In genomic region chr13:21579754-21580316, GRCh38 we compare ENCODE assay signal across 12 cellular contexts. TPM values are rescaled to one million over a fixed set of nuclear protein-coding genes. Genes with fewer than 3 reads are reported as not detected.
DNase-seq lines count a peak whose midpoint lies in the region; ATAC-seq and TF ChIP-seq lines count a peak whose summit lies in the region.
"Had no signal": no experiment of that assay in that cellular context is flagged by ENCODE, and none has a peak within 500 bp of the region (broad histone marks: within the 10 kb centered on the region; RNA-seq: fewer than 3 reads in every experiment).

No MANE protein-coding gene starts in this region.

- H3K9me3 Mint-ChIP-seq in activated CD4-positive, alpha-beta T cell treated with anti-CD3 and anti-CD28 coated beads, Interleukin-2, amount 10 ng/mL, durations not matched to agents 24 days and 14 days: peaks cover 3% of the 10 kb centered on the region

- H3K23ac ChIP-seq in neuronal stem cell (ENCODE audit: low read depth, low read length, poor library complexity): no peak overlapping the region

- peaks cover 15% of the 10 kb centered on the region for H3K4me1 Mint-ChIP-seq in activated CD4-positive, alpha-beta T cell treated with anti-CD3 and anti-CD28 coated beads, Interleukin-2, amount 10 ng/mL, durations not matched to agents 24 days and 14 days

- no peak overlapping the region for H2AFZ ChIP-seq in osteoblast (ENCODE audit: low read length)
- H2AFZ ChIP-seq in neuronal stem cell (ENCODE audit: low read length): no peak overlapping the region

- peaks cover 11% of the 10 kb centered on the region for H3K4me1 ChIP-seq in osteoblast (ENCODE audit: insufficient read depth, low read length)
- H3K4me1 ChIP-seq in neuronal stem cell (ENCODE audit: control insufficient read depth in 2 of 2, insufficient read depth in 1 of 2, low read depth in 1 of 2, low read length in 2 of 2): no peaks in the 10 kb centered on the region

- ATAC-seq in HG02981 (IDR thresholded peaks at IDR 0.05; ENCODE audit: unreplicated experiment): peak; percentile 65
- ATAC-seq: left lung, right cardiac atrium had no signal

- H3K27me3 Mint-ChIP-seq in activated CD4-positive, alpha-beta T cell treated with anti-CD3 and anti-CD28 coated beads, Interleukin-2, amount 10 ng/mL, durations not matched to agents 24 days and 14 days: no peaks in the 10 kb centered on the region

- no peaks in the 10 kb centered on the region for H3K79me1 ChIP-seq in neuronal stem cell (ENCODE audit: low read depth, low read length)

- no peak overlapping the region for H3K14ac ChIP-seq in neuronal stem cell (ENCODE audit: low read length)

- H3K9me3 ChIP-seq in osteoblast (ENCODE audit: low read depth, low read length): peaks cover 1% of the 10 kb centered on the region
- peaks cover 4 to 16% of the 10 kb centered on the region in 2 donors for H3K9me3 ChIP-seq in neuronal stem cell (replicated peaks in 1 of 2; ENCODE audit: control insufficient read depth in 2 of 2, insufficient read depth in 1 of 2, low read depth in 1 of 2, low read length in 2 of 2)

- no peak overlapping the region for H3K27ac ChIP-seq in osteoblast (ENCODE audit: low read depth, low read length)
- no peak overlapping the region for H3K27ac ChIP-seq in neuronal stem cell (replicated peaks; ENCODE audit: low read length)
- H3K27ac ChIP-seq: left lung had no signal

- no peak for DNase-seq in activated CD4-positive, alpha-beta T cell treated with anti-CD3 and anti-CD28 coated beads, Interleukin-2, amount 10 ng/mL, durations not matched to agents 24 days and 14 days
- DNase-seq in activated CD4-positive, alpha-beta T cell treated with anti-CD3 and anti-CD28 coated beads for 48 hours: no peak
- peak; percentile 15 for DNase-seq in OCI-M1 (lab: John Stamatoyannopoulos, UW)
- DNase-seq in osteoblast (ENCODE audit: insufficient read length, low spot score, missing footprints): peak; percentile 8
- no peak for DNase-seq in neuronal stem cell (ENCODE audit: low spot score)
- no peak for DNase-seq in UCSD-AML1 (lab: John Stamatoyannopoulos, UW; ENCODE audit: unreplicated experiment)
- no peak for DNase-seq in stimulated activated CD4-positive, alpha-beta T cell treated with anti-CD3 and anti-CD28 coated beads, Interleukin-15, amount 100 ng/mL, for 24 hours
- DNase-seq: left lung, NCI-H1694 treated with DMSO at 0.1 percent for 48 hours, right cardiac atrium, SK-N-SH had no signal

- intact Hi-C loops in activated CD4-positive, alpha-beta T cell treated with anti-CD3 and anti-CD28 coated beads, Interleukin-2, amount 10 ng/mL, durations not matched to agents 24 days and 14 days (cut with micrococcal nuclease): no loop called here

- H3K4ac ChIP-seq in neuronal stem cell (ENCODE audit: low read length): no peak overlapping the region

- H3K4me3 ChIP-seq in osteoblast (ENCODE audit: insufficient read depth, low read length): no peak overlapping the region
- no peak overlapping the region for H3K4me3 ChIP-seq in neuronal stem cell (ENCODE audit: low read length in 2 of 2)
- H3K4me3 ChIP-seq: left lung had no signal

- H3K79me2 ChIP-seq in osteoblast (ENCODE audit: insufficient read depth, low read length): peaks cover 16% of the 10 kb centered on the region

- H2AK5ac ChIP-seq in neuronal stem cell (ENCODE audit: low read depth, low read length): no peak overlapping the region

- H3K27me3 ChIP-seq in osteoblast (ENCODE audit: insufficient read depth, low read length) (no peaks in the 10 kb centered on the region), neuronal stem cell (ENCODE audit: control insufficient read depth in 3 of 3, insufficient read depth in 3 of 3, low read depth in 1 of 3, low read length in 3 of 3) (no peaks in the 10 kb centered on the region)
- H3K27me3 ChIP-seq: left lung had no signal

- no peaks in the 10 kb centered on the region for H3K36me3 ChIP-seq in osteoblast (ENCODE audit: insufficient read depth, low read length)
- H3K36me3 ChIP-seq in neuronal stem cell (replicated peaks in 1 of 2; ENCODE audit: control insufficient read depth in 2 of 2, insufficient read depth in 2 of 2, low read length in 2 of 2): peaks cover 0 to 2% of the 10 kb centered on the region in 2 donors
- H3K36me3 ChIP-seq: left lung had no signal

- H3K27ac Mint-ChIP-seq in activated CD4-positive, alpha-beta T cell treated with anti-CD3 and anti-CD28 coated beads, Interleukin-2, amount 10 ng/mL, durations not matched to agents 24 days and 14 days: peak overlapping the region; percentile 55

- H3K36me3 Mint-ChIP-seq in activated CD4-positive, alpha-beta T cell treated with anti-CD3 and anti-CD28 coated beads, Interleukin-2, amount 10 ng/mL, durations not matched to agents 24 days and 14 days (ENCODE audit: low read depth): peaks cover 11% of the 10 kb centered on the region

- no peak overlapping the region for H3K4me3 Mint-ChIP-seq in activated CD4-positive, alpha-beta T cell treated with anti-CD3 and anti-CD28 coated beads, Interleukin-2, amount 10 ng/mL, durations not matched to agents 24 days and 14 days

- H4K20me1 ChIP-seq in osteoblast (ENCODE audit: insufficient read depth, low read length): no peaks in the 10 kb centered on the region

- no peak overlapping the region for H2BK120ac ChIP-seq in neuronal stem cell (ENCODE audit: low read depth, low read length)

- H2BK12ac ChIP-seq in neuronal stem cell (ENCODE audit: low read length): no peak overlapping the region

- WGBS in neuronal stem cell (ENCODE audit: extremely low coverage in 2 of 2, insufficient read length in 2 of 2, insufficient replicate concordance in 1 of 2), 2 donors: no CpG with 5 or more reads among the region's 3 CpGs

- no peak overlapping the region for H4K91ac ChIP-seq in neuronal stem cell (ENCODE audit: low read depth, low read length, poor library complexity)

- no peak overlapping the region for H2BK15ac ChIP-seq in neuronal stem cell (ENCODE audit: low read length)

- TF ChIP-seq CTCF in osteoblast (IDR thresholded peaks at IDR 0.05; ENCODE audit: extremely low read depth, low read depth, low read length): no peak

- no peak overlapping the region for H3K9ac ChIP-seq in neuronal stem cell (ENCODE audit: low read depth, low read length, poor library complexity)
- H3K9ac ChIP-seq: SK-N-SH had no signal

- H3K18ac ChIP-seq in neuronal stem cell (ENCODE audit: low read length): no peak overlapping the region

- H3K4me2 ChIP-seq in osteoblast (ENCODE audit: insufficient read depth, low read length) (no peak overlapping the region), neuronal stem cell (ENCODE audit: insufficient read depth, low read length, poor library complexity, severe bottlenecking) (no peak overlapping the region)
- H3K4me2 ChIP-seq: SK-N-SH had no signal

- no peak overlapping the region for H2BK5ac ChIP-seq in neuronal stem cell (ENCODE audit: low read length)

- H4K8ac ChIP-seq in neuronal stem cell (ENCODE audit: low read depth, low read length): no peak overlapping the region

RNA-seq across cellular contexts. Expression of gene MICU2, which starts 24.1 kb away (rescaled TPM):
- 34.2 and 35.0 TPM in 2 replicates for total RNA-seq in activated CD4-positive, alpha-beta T cell treated with anti-CD3 and anti-CD28 coated beads, Interleukin-2, amount 10 ng/mL, durations not matched to agents 24 days and 14 days
- total RNA-seq in osteoblast: 41.0 and 46.0 TPM in 2 replicates
- polyA plus RNA-seq in neuronal stem cell (2013, experiment 1 of 2): 48.7 TPM
- polyA plus RNA-seq in neuronal stem cell (2013, experiment 2 of 2): 49.4 TPM

Comparison
In these comparisons a context has a peak if more than half of its experiments do, and no peak if none do; other contexts are left out.
1. DNase-seq: peak in OCI-M1 (single experiment) and osteoblast (single experiment); none in activated CD4-positive, alpha-beta T cell treated with anti-CD3 and anti-CD28 coated beads, Interleukin-2, amount 10 ng/mL, durations not matched to agents 24 days and 14 days (single experiment), activated CD4-positive, alpha-beta T cell treated with anti-CD3 and anti-CD28 coated beads for 48 hours (single experiment), neuronal stem cell (single experiment), UCSD-AML1 (single experiment) and stimulated activated CD4-positive, alpha-beta T cell treated with anti-CD3 and anti-CD28 coated beads, Interleukin-15, amount 100 ng/mL, for 24 hours (single experiment).